25 cellular contexts compared by ENCODE assay signal in the genomic region with DNA sequence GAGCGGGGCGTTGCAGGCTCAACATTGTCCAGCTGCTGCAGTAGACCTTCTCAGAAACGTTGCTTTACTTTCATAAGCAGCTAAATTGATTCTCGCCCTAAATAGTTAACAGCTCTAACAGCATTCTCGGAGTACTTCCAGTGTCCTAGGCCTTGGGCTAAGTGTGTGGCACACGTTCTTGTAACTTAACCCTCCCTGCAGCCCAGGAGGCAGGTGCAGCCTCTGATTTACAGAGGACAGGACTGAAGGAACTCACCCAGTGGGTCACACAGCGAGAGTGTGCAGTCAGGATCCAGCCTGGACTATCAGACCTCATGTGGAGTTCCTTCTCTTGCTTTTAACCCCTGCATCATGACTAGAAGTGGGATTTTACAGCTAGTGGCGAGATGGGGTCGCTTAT.
"Had no signal": no experiment of that assay in that cellular context is flagged by ENCODE, and none has a peak within 500 bp of the region (broad histone marks: within the 10 kb centered on the region; RNA-seq: fewer than 3 reads in every experiment).

No MANE protein-coding gene starts in this region.

- H3K36me3 Mint-ChIP-seq: naive thymus-derived CD8-positive, alpha-beta T cell; neural progenitor cell; stimulated activated effector memory CD8-positive, alpha-beta T cell treated with anti-CD3 and anti-CD28 coated beads, Interleukin-12 subunit alpha, Interleukin-12 subunit beta, amount 100 ng/mL, for 72 hours; type B pancreatic cell had no signal

- H3K4me3 Mint-ChIP-seq: naive thymus-derived CD8-positive, alpha-beta T cell; nephron; neural progenitor cell; stimulated activated effector memory CD8-positive, alpha-beta T cell treated with anti-CD3 and anti-CD28 coated beads, Interleukin-12 subunit alpha, Interleukin-12 subunit beta, amount 100 ng/mL, for 72 hours; stimulated activated naive CD8-positive, alpha-beta T cell treated with anti-CD3 and anti-CD28 coated beads, Interleukin-15, Interleukin-2, amounts not matched to agents 100 ng/mL and 50 ng/mL, for 24 hours; type B pancreatic cell had no signal

- H3K27ac ChIP-seq: left lung, lower lobe of right lung, neural progenitor cell, neutrophil, parathyroid adenoma, right atrium auricular region, spleen, suprapubic skin, tibial artery had no signal

- H3K9me3 Mint-ChIP-seq: naive thymus-derived CD8-positive, alpha-beta T cell; nephron; neural progenitor cell; stimulated activated effector memory CD8-positive, alpha-beta T cell treated with anti-CD3 and anti-CD28 coated beads, Interleukin-12 subunit alpha, Interleukin-12 subunit beta, amount 100 ng/mL, for 72 hours; stimulated activated naive CD8-positive, alpha-beta T cell treated with anti-CD3 and anti-CD28 coated beads, Interleukin-15, Interleukin-2, amounts not matched to agents 100 ng/mL and 50 ng/mL, for 24 hours; type B pancreatic cell had no signal

- H3K27me3 Mint-ChIP-seq: naive thymus-derived CD8-positive, alpha-beta T cell; stimulated activated naive CD8-positive, alpha-beta T cell treated with anti-CD3 and anti-CD28 coated beads, Interleukin-15, Interleukin-2, amounts not matched to agents 100 ng/mL and 50 ng/mL, for 24 hours had no signal

- H3K4me2 ChIP-seq: neural progenitor cell had no signal

- H3K27ac Mint-ChIP-seq: naive thymus-derived CD8-positive, alpha-beta T cell; neural progenitor cell; stimulated activated effector memory CD8-positive, alpha-beta T cell treated with anti-CD3 and anti-CD28 coated beads, Interleukin-12 subunit alpha, Interleukin-12 subunit beta, amount 100 ng/mL, for 72 hours; stimulated activated naive CD8-positive, alpha-beta T cell treated with anti-CD3 and anti-CD28 coated beads, Interleukin-15, Interleukin-2, amounts not matched to agents 100 ng/mL and 50 ng/mL, for 24 hours; type B pancreatic cell had no signal

- H3K27me3 ChIP-seq: left lung, neural progenitor cell, neutrophil, right atrium auricular region, spleen, suprapubic skin, tibial artery, uterus had no signal

- H2AFZ ChIP-seq: neural progenitor cell, parathyroid adenoma had no signal

- DNase-seq: kidney glomerular epithelial cell; left cardiac atrium; left lung; lower lobe of right lung; mammary epithelial cell; mesenchymal stem cell; naive thymus-derived CD8-positive, alpha-beta T cell; occipital lobe; small intestine; spleen; stimulated activated CD4-positive, alpha-beta T cell treated with anti-CD3 and anti-CD28 coated beads, Interleukin-4, amount 100 ng/mL, for 24 hours; stimulated activated naive CD4-positive, alpha-beta T cell; tibial artery; uterus had no signal

- H3K9me3 ChIP-seq: left lung, lower lobe of right lung, neutrophil, right atrium auricular region, spleen, suprapubic skin, thoracic aorta, tibial artery, uterus had no signal

- H3K4me3 ChIP-seq: left lung, lower lobe of right lung, neural progenitor cell, right atrium auricular region, spleen, suprapubic skin, thoracic aorta, tibial artery, uterus had no signal

- H3K4me1 Mint-ChIP-seq: stimulated activated effector memory CD8-positive, alpha-beta T cell treated with anti-CD3 and anti-CD28 coated beads, Interleukin-12 subunit alpha, Interleukin-12 subunit beta, amount 100 ng/mL, for 72 hours had no signal

- H3K36me3 ChIP-seq: left lung, lower lobe of right lung, neural progenitor cell, neutrophil, right atrium auricular region, spleen, suprapubic skin, thoracic aorta, tibial artery, uterus had no signal

- ATAC-seq: left cardiac atrium; left lung; lower lobe of right lung; naive thymus-derived CD8-positive, alpha-beta T cell; sciatic nerve; stimulated activated effector memory CD8-positive, alpha-beta T cell treated with anti-CD3 and anti-CD28 coated beads, Interleukin-12 subunit alpha, Interleukin-12 subunit beta, amount 100 ng/mL, for 72 hours had no signal

- H3K9ac ChIP-seq: neural progenitor cell, parathyroid adenoma had no signal

- H3K4me1 ChIP-seq: left lung, lower lobe of right lung, parathyroid adenoma had no signal
